Comparison of ENCODE assay signal across 11 cellular contexts in genomic region chr2:120958623-120959366, GRCh38.
DNase-seq lines count a peak whose midpoint lies in the region; ATAC-seq, FAIRE-seq and TF ChIP-seq lines count a peak whose summit lies in the region.
"Had no signal": no experiment of that assay in that cellular context is flagged by ENCODE, and none has a peak within 500 bp of the region (broad histone marks: within the 10 kb centered on the region; RNA-seq: fewer than 3 reads in every experiment).

No MANE protein-coding gene starts in this region.

- H2BK5ac ChIP-seq in mesenchymal stem cell (ENCODE audit: low read depth, low read length, poor library complexity, severe bottlenecking) = no peak overlapping the region

- no peaks in the 10 kb centered on the region for H4K20me1 ChIP-seq in DOHH2 (ENCODE audit: control insufficient read depth, insufficient read depth, low read depth, low read length)

- H3K36me3 Mint-ChIP-seq in HFFc6 (ENCODE audit: low read depth) (peaks cover 25% of the 10 kb centered on the region), MCF 10A (ENCODE audit: insufficient read depth, unreplicated experiment) (no peaks in the 10 kb centered on the region)
- H3K36me3 Mint-ChIP-seq in activated CD8-positive, alpha-beta memory T cell treated with anti-CD3 and anti-CD28 coated beads, Interleukin-2, amount 10 ng/mL, durations not matched to agents 7 days and 5 days = no peaks in the 10 kb centered on the region

- H3K9me3 Mint-ChIP-seq in HFFc6 (no peaks in the 10 kb centered on the region; the same call in 1 of the 2 replicates), MCF 10A (ENCODE audit: unreplicated experiment) (no peaks in the 10 kb centered on the region)
- H3K9me3 Mint-ChIP-seq in activated CD8-positive, alpha-beta memory T cell treated with anti-CD3 and anti-CD28 coated beads, Interleukin-2, amount 10 ng/mL, durations not matched to agents 7 days and 5 days (ENCODE audit: low read depth) = no peaks in the 10 kb centered on the region
- H3K9me3 Mint-ChIP-seq: central memory CD8-positive, alpha-beta T cell had no signal

- H3K27ac Mint-ChIP-seq in HFFc6 (no peak overlapping the region; the same call in none of the 2 replicates), MCF 10A (ENCODE audit: low read depth, unreplicated experiment) (no peak overlapping the region)
- H3K27ac Mint-ChIP-seq in activated CD8-positive, alpha-beta memory T cell treated with anti-CD3 and anti-CD28 coated beads, Interleukin-2, amount 10 ng/mL, durations not matched to agents 7 days and 5 days = no peak overlapping the region

- TF ChIP-seq CTCF in DOHH2 (IDR thresholded peaks at IDR 0.05; ENCODE audit: low read depth, low read length, poor library complexity, severe bottlenecking) (peak; percentile 60), HFFc6 (IDR thresholded peaks at IDR 0.05) (peak; percentile 68), MCF 10A (IDR thresholded peaks at IDR 0.05; ENCODE audit: unreplicated experiment) (peak; percentile 32), kidney (IDR thresholded peaks at IDR 0.05; ENCODE audit: borderline replicate concordance, extremely low read depth, insufficient read depth) (no peak)

- H3K27ac ChIP-seq in DOHH2 (ENCODE audit: low read depth, low read length) = no peak overlapping the region
- no peak overlapping the region for H3K27ac ChIP-seq in mesenchymal stem cell (ENCODE audit: low read length, poor library complexity, severe bottlenecking)
- no peak overlapping the region for H3K27ac ChIP-seq in kidney (ENCODE audit: low read depth in 2 of 2, low read length in 2 of 2)

- H3K36me3 ChIP-seq in DOHH2 (ENCODE audit: control insufficient read depth, low read length) = no peaks in the 10 kb centered on the region
- H3K36me3 ChIP-seq in mesenchymal stem cell (ENCODE audit: control insufficient read depth in 1 of 2, insufficient read depth in 2 of 2, low read depth in 1 of 2, low read length in 2 of 2) = peaks cover 15 to 70% of the 10 kb centered on the region in 2 experiments
- no peaks in the 10 kb centered on the region for H3K36me3 ChIP-seq in kidney (ENCODE audit: control insufficient read depth in 1 of 2, insufficient read depth in 2 of 2, low read length in 2 of 2)
- H3K36me3 ChIP-seq: ovary had no signal

- H3K4ac ChIP-seq in mesenchymal stem cell (ENCODE audit: low read depth in 1 of 2, low read length in 2 of 2) = no peak overlapping the region

- H3K9me3 ChIP-seq in DOHH2 (ENCODE audit: control insufficient read depth, insufficient read depth, low read length) = no peaks in the 10 kb centered on the region
- H3K9me3 ChIP-seq in mesenchymal stem cell (ENCODE audit: control insufficient read depth, low read length) = no peaks in the 10 kb centered on the region
- no peaks in the 10 kb centered on the region for H3K9me3 ChIP-seq in kidney (ENCODE audit: control insufficient read depth in 1 of 2, low read length in 2 of 2)
- H3K9me3 ChIP-seq: ovary had no signal

- H3K14ac ChIP-seq in mesenchymal stem cell (ENCODE audit: low read length in 2 of 2) = no peak overlapping the region

- H2BK120ac ChIP-seq in mesenchymal stem cell (ENCODE audit: low read depth, low read length) = no peak overlapping the region

- H3K9ac ChIP-seq in mesenchymal stem cell (ENCODE audit: low read length) (no peak overlapping the region), kidney (ENCODE audit: low read length in 2 of 2) (no peak overlapping the region)

- H3K4me1 Mint-ChIP-seq in HFFc6 (ENCODE audit: low read depth) = peaks cover 21% of the 10 kb centered on the region
- no peaks in the 10 kb centered on the region for H3K4me1 Mint-ChIP-seq in MCF 10A (ENCODE audit: insufficient read depth, unreplicated experiment)
- H3K4me1 Mint-ChIP-seq in activated CD8-positive, alpha-beta memory T cell treated with anti-CD3 and anti-CD28 coated beads, Interleukin-2, amount 10 ng/mL, durations not matched to agents 7 days and 5 days = no peaks in the 10 kb centered on the region
- H3K4me1 Mint-ChIP-seq: central memory CD8-positive, alpha-beta T cell had no signal

- FAIRE-seq in kidney (lab: Jason Lieb, UNC) = no peak

- no peak overlapping the region for H4K91ac ChIP-seq in mesenchymal stem cell (ENCODE audit: low read length)

- no peak overlapping the region for H2AFZ ChIP-seq in mesenchymal stem cell (ENCODE audit: low read depth, low read length)

- H3K18ac ChIP-seq in mesenchymal stem cell (ENCODE audit: low read depth in 1 of 2, low read length in 2 of 2) = no peak overlapping the region

- H4K8ac ChIP-seq in mesenchymal stem cell (ENCODE audit: low read length) = no peak overlapping the region

- no peak for ATAC-seq in activated CD8-positive, alpha-beta memory T cell treated with anti-CD3 and anti-CD28 coated beads, Interleukin-2, amount 10 ng/mL, durations not matched to agents 7 days and 5 days
- no peak for ATAC-seq in HG03469 (IDR thresholded peaks at IDR 0.05; ENCODE audit: unreplicated experiment)

- CTCF ChIA-PET in MCF 10A (lab: Yijun Ruan, JAX) = interaction anchor here (0.7 to 1.1 kb wide), 3 partner anchors 62 to 1148 kb away, joined by 3 to 5 read pairs (median 4); partner anchors contain the start of gene GLI2
- CTCF ChIA-PET in activated CD8-positive, alpha-beta memory T cell treated with anti-CD3 and anti-CD28 coated beads, Interleukin-2, amount 10 ng/mL, durations not matched to agents 7 days and 5 days (lab: Charles Lee) = no interaction called here

- WGBS in mesenchymal stem cell = 87% methylated on average over 14 of the region's 17 CpGs

- H3F3A ChIP-seq in DOHH2 (ENCODE audit: control insufficient read depth, insufficient read depth) = no peaks in the 10 kb centered on the region

- H3K4me1 ChIP-seq in DOHH2 (ENCODE audit: control insufficient read depth, low read length) = no peaks in the 10 kb centered on the region
- H3K4me1 ChIP-seq in mesenchymal stem cell (ENCODE audit: control insufficient read depth, insufficient read depth, low read depth, low read length) = peaks cover 26% of the 10 kb centered on the region
- H3K4me1 ChIP-seq in kidney (ENCODE audit: control insufficient read depth in 1 of 2, insufficient read depth in 1 of 2, low read depth in 1 of 2, low read length in 2 of 2) = no peaks in the 10 kb centered on the region

- POLR2A ChIA-PET in MCF 10A (lab: Yijun Ruan, JAX) = no interaction called here

- H3K27me3 Mint-ChIP-seq in HFFc6 (ENCODE audit: insufficient read depth) (peaks cover 21% of the 10 kb centered on the region), MCF 10A (ENCODE audit: insufficient read depth, unreplicated experiment) (peaks cover 2% of the 10 kb centered on the region)
- H3K27me3 Mint-ChIP-seq in activated CD8-positive, alpha-beta memory T cell treated with anti-CD3 and anti-CD28 coated beads, Interleukin-2, amount 10 ng/mL, durations not matched to agents 7 days and 5 days = no peaks in the 10 kb centered on the region

- peaks cover 8% of the 10 kb centered on the region for H3K79me1 ChIP-seq in mesenchymal stem cell (replicated peaks; ENCODE audit: low read length, poor library complexity, severe bottlenecking)

- no peaks in the 10 kb centered on the region for H3K27me3 ChIP-seq in DOHH2 (ENCODE audit: control insufficient read depth, low read length)
- no peaks in the 10 kb centered on the region for H3K27me3 ChIP-seq in mesenchymal stem cell (ENCODE audit: control insufficient read depth in 1 of 2, insufficient read depth in 1 of 2, low read length in 2 of 2)
- H3K27me3 ChIP-seq: ovary had no signal

- no peak overlapping the region for H2BK12ac ChIP-seq in mesenchymal stem cell (ENCODE audit: low read length in 2 of 2)

- H3K23ac ChIP-seq in mesenchymal stem cell (ENCODE audit: low read length in 2 of 2) = no peak overlapping the region

- H3K4me3 ChIP-seq in DOHH2 (ENCODE audit: low read length) (no peak overlapping the region), mesenchymal stem cell (ENCODE audit: insufficient read depth in 1 of 2, low read depth in 1 of 2, low read length in 2 of 2) (no peak overlapping the region), kidney (ENCODE audit: low read length in 2 of 2) (no peak overlapping the region)
- H3K4me3 ChIP-seq: ovary had no signal

- no peak for DNase-seq in HFFc6
- DNase-seq in MCF 10A (ENCODE audit: unreplicated experiment) = no peak
- DNase-seq in mesenchymal stem cell = peak; percentile 18
- DNase-seq in kidney = no peak
- DNase-seq in activated CD8-positive, alpha-beta memory T cell treated with anti-CD3 and anti-CD28 coated beads, Interleukin-2, amount 10 ng/mL, durations not matched to agents 7 days and 5 days = no peak
- DNase-seq: activated CD8-positive, alpha-beta memory T cell treated with anti-CD3 and anti-CD28 coated beads for 24 hours; NCI-H1436 had no signal

- intact Hi-C loops in MCF 10A (cut with micrococcal nuclease) (no loop called here), kidney (cut with DNase I) (no loop called here)

- no peak overlapping the region for H3K4me2 ChIP-seq in DOHH2 (ENCODE audit: low read length)
- no peak overlapping the region for H3K4me2 ChIP-seq in mesenchymal stem cell (ENCODE audit: low read length, poor library complexity, severe bottlenecking)

- H2AK5ac ChIP-seq in mesenchymal stem cell (ENCODE audit: low read length, severe bottlenecking) = no peak overlapping the region

- no peak overlapping the region for H2BK15ac ChIP-seq in mesenchymal stem cell (ENCODE audit: low read depth, poor library complexity, severe bottlenecking)

- H3K9me2 ChIP-seq in DOHH2 (replicated peaks; ENCODE audit: control insufficient read depth, low read length) = no peaks in the 10 kb centered on the region

- H3K79me2 ChIP-seq in DOHH2 (ENCODE audit: control insufficient read depth, low read length) = no peaks in the 10 kb centered on the region

- H3K4me3 Mint-ChIP-seq in HFFc6 = no peak overlapping the region
- H3K4me3 Mint-ChIP-seq in MCF 10A (ENCODE audit: unreplicated experiment) = no peak overlapping the region
- no peak overlapping the region for H3K4me3 Mint-ChIP-seq in activated CD8-positive, alpha-beta memory T cell treated with anti-CD3 and anti-CD28 coated beads, Interleukin-2, amount 10 ng/mL, durations not matched to agents 7 days and 5 days
- H3K4me3 Mint-ChIP-seq: central memory CD8-positive, alpha-beta T cell had no signal

- no TSS peak for BruUV-seq in MCF 10A (replicated peaks; lab: Mats Ljungman, UMichigan)
